ENCODE assay signal across 8 cellular contexts in the genomic region with DNA sequence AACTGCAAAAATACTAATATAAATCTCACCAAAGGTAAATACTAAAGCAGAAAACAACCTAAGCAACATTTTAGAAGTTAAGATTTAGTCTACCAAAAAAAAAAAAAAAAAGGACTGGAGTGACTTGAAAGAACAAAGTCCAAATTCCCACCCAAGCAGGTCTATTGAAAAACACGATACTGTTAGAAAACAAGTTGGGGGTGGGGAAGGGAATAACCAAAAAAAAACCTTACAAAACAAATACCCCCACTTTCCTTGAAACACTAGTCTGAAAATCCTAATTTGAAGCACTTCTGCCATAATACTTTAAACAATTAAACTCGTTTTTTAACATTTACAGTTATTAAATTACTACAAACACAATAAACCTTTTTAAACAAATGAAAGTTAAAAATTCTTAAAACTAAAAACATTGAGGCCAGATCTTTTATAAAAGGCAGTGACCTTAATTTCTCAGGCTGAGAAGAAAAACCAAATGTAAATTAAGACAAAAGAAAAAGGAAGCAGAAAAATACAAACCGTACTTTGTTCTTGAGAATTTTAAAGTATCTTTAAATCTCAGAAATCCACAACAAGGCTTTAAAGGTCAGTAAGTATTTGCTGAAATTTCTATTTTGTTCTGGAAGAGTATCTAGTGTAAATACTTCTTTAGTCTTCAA.
DNase-seq lines count a peak whose midpoint lies in the region; ATAC-seq, FAIRE-seq and TF ChIP-seq lines count a peak whose summit lies in the region.

No MANE protein-coding gene starts in this region.

- no peak for TF ChIP-seq CTCF in fibroblast of the aortic adventitia (IDR thresholded peaks at IDR 0.05; ENCODE audit: insufficient read depth, low read length)

- H4K12ac ChIP-seq in trophoblast cell (ENCODE audit: low read depth, low read length): no peak overlapping the region

- peaks cover 41% of the 10 kb centered on the region for H3K4me1 Mint-ChIP-seq in stimulated activated naive CD8-positive, alpha-beta T cell treated with anti-CD3 and anti-CD28 coated beads, Interleukin-15, Interleukin-2, amounts not matched to agents 100 ng/mL and 50 ng/mL, for 24 hours (ENCODE audit: low read depth)

- H4K91ac ChIP-seq in trophoblast cell (ENCODE audit: low read depth, low read length): no peak overlapping the region

- no peak overlapping the region for H2BK120ac ChIP-seq in trophoblast cell (ENCODE audit: insufficient read depth, low read length, poor library complexity)

- peak overlapping the region; percentile 95 for H3K27ac ChIP-seq in trophoblast cell (ENCODE audit: low read depth, low read length)

- H2AK5ac ChIP-seq in trophoblast cell (ENCODE audit: low read length): no peak overlapping the region

- H4K8ac ChIP-seq in trophoblast cell (ENCODE audit: low read depth, low read length): no peak overlapping the region

- no peaks in the 10 kb centered on the region for H3K9me3 ChIP-seq in trophoblast cell (ENCODE audit: insufficient read depth, low read depth, low read length)

- no peaks in the 10 kb centered on the region for H3K36me3 ChIP-seq in trophoblast cell (ENCODE audit: control insufficient read depth in 1 of 2, insufficient read depth in 2 of 2, low read length in 2 of 2)

- H3K27me3 Mint-ChIP-seq in stimulated activated naive CD8-positive, alpha-beta T cell treated with anti-CD3 and anti-CD28 coated beads, Interleukin-15, Interleukin-2, amounts not matched to agents 100 ng/mL and 50 ng/mL, for 24 hours: no peaks in the 10 kb centered on the region

- no peak overlapping the region for H3K4ac ChIP-seq in trophoblast cell (ENCODE audit: low read depth, low read length)

- WGBS in trophoblast cell (ENCODE audit: extremely low coverage, insufficient coverage, insufficient read length): 100% methylated on average over 1 of the region's 3 CpGs

- peak overlapping the region; percentile 78 for H3K4me2 ChIP-seq in trophoblast cell (ENCODE audit: low read length)

- H3K18ac ChIP-seq in trophoblast cell (ENCODE audit: low read length): no peak overlapping the region

- H2BK12ac ChIP-seq in trophoblast cell (ENCODE audit: low read length): no peak overlapping the region

- no peak overlapping the region for H3K23ac ChIP-seq in trophoblast cell (ENCODE audit: low read length)

- H3K14ac ChIP-seq in trophoblast cell (ENCODE audit: low read length): no peak overlapping the region

- no peaks in the 10 kb centered on the region for H3K27me3 ChIP-seq in trophoblast cell (ENCODE audit: insufficient read depth, low read length)

- peak; percentile 71 for FAIRE-seq in TTC549 (lab: Jason Lieb, UNC)

- peak overlapping the region; percentile 98 for H3K27ac Mint-ChIP-seq in stimulated activated naive CD8-positive, alpha-beta T cell treated with anti-CD3 and anti-CD28 coated beads, Interleukin-15, Interleukin-2, amounts not matched to agents 100 ng/mL and 50 ng/mL, for 24 hours

- peaks cover 3% of the 10 kb centered on the region for H3K79me1 ChIP-seq in trophoblast cell (ENCODE audit: low read length)

- no peaks in the 10 kb centered on the region for H3K9me3 Mint-ChIP-seq in stimulated activated naive CD8-positive, alpha-beta T cell treated with anti-CD3 and anti-CD28 coated beads, Interleukin-15, Interleukin-2, amounts not matched to agents 100 ng/mL and 50 ng/mL, for 24 hours

- H3K4me3 Mint-ChIP-seq in stimulated activated naive CD8-positive, alpha-beta T cell treated with anti-CD3 and anti-CD28 coated beads, Interleukin-15, Interleukin-2, amounts not matched to agents 100 ng/mL and 50 ng/mL, for 24 hours: peak overlapping the region; percentile 95

- no peak overlapping the region for H3K9ac ChIP-seq in trophoblast cell (ENCODE audit: low read length)

- no peak for ATAC-seq in stimulated activated naive CD8-positive, alpha-beta T cell treated with anti-CD3 and anti-CD28 coated beads, Interleukin-15, Interleukin-2, amounts not matched to agents 100 U/mL and 50 U/mL, for 24 hours
- ATAC-seq in HG02981 (IDR thresholded peaks at IDR 0.05; ENCODE audit: unreplicated experiment): no peak

- no peak overlapping the region for H2BK5ac ChIP-seq in trophoblast cell (ENCODE audit: low read depth, low read length, poor library complexity)

- no peak for DNase-seq in stimulated activated naive CD8-positive, alpha-beta T cell treated with anti-CD3 and anti-CD28 coated beads, Interleukin-15, Interleukin-2, amounts not matched to agents 100 U/mL and 50 U/mL, for 24 hours
- DNase-seq in fibroblast of the aortic adventitia (ENCODE audit: low read depth): peak; percentile 49
- no peak for DNase-seq in trophoblast cell
- DNase-seq in occipital lobe (lab: John Stamatoyannopoulos, UW): no peak
- no peak for DNase-seq in GM19238 (ENCODE audit: insufficient read length, low spot score)

- H3K4me1 ChIP-seq in trophoblast cell (ENCODE audit: control insufficient read depth in 1 of 2, insufficient read depth in 2 of 2, low read length in 2 of 2): no peaks in the 10 kb centered on the region

- no peak overlapping the region for H2AFZ ChIP-seq in trophoblast cell (ENCODE audit: insufficient read depth, low read length, poor library complexity)

- H3K79me2 ChIP-seq in trophoblast cell (ENCODE audit: control insufficient read depth, insufficient read depth, low read length, poor library complexity): peaks cover 3% of the 10 kb centered on the region

- H3K36me3 Mint-ChIP-seq in stimulated activated naive CD8-positive, alpha-beta T cell treated with anti-CD3 and anti-CD28 coated beads, Interleukin-15, Interleukin-2, amounts not matched to agents 100 ng/mL and 50 ng/mL, for 24 hours (ENCODE audit: low read depth): peaks cover 3% of the 10 kb centered on the region

- peak overlapping the region; percentile 76 for H3K4me3 ChIP-seq in fibroblast of the aortic adventitia (ENCODE audit: low read depth, low read length)
- H3K4me3 ChIP-seq in trophoblast cell (ENCODE audit: low read depth, low read length): no peak overlapping the region
